Comparison of ENCODE assay signal across 8 cellular contexts in the genomic region with DNA sequence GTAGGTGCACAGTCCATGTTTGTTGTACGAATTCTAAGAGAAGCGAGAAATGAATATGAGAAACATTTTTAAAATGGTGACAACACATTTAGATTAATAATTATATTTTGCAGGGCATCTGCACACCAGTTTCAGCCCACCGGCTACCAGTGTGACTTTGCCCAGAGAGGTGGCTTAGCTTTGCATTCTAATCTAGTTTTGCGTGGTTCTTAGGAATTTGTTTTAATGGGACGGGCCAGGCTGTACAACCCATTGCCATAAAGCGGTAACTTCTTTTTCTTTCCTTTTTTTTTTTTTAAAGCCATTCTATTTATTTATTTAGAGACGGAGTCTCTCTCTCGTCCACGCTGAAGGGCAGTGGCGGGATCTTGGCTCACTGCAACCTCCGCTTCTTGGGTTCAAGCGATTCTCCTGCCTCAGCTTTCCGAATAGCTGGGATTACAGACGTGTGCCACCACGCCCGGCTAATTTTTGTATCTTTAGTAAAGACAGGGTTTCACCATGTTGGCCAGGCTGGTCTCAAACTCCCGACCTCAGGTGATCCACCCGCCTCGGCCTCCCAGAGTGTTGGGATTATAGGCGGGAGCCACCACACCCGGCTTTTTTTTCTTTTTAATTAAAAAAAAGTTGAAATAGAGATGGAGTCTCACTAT. TPM values are rescaled to one million over a fixed set of nuclear protein-coding genes. Genes with fewer than 3 reads are reported as not detected.
DNase-seq lines count a peak whose midpoint lies in the region; ATAC-seq, FAIRE-seq and TF ChIP-seq lines count a peak whose summit lies in the region.

No MANE protein-coding gene starts in this region.

- H3K27ac Mint-ChIP-seq in T-helper 1 cell treated with Interleukin-12 subunit alpha and Interleukin-12 subunit beta and Interleukin-4 antibody, amounts not matched to agents 30 μg/mL and 1 μg/mL, for 36 hours: peak overlapping the region; percentile 96
- H3K27ac Mint-ChIP-seq in astrocyte (ENCODE audit: unreplicated experiment): peak overlapping the region; percentile 77

- peak overlapping the region; percentile 92 for H3K4me3 Mint-ChIP-seq in T-helper 1 cell treated with Interleukin-12 subunit alpha and Interleukin-12 subunit beta and Interleukin-4 antibody, amounts not matched to agents 30 μg/mL and 1 μg/mL, for 36 hours
- peak overlapping the region; percentile 90 for H3K4me3 Mint-ChIP-seq in astrocyte (ENCODE audit: unreplicated experiment)

- H3K27ac ChIP-seq in astrocyte (ENCODE audit: low read depth, low read length) (peak overlapping the region; percentile 95), left lung (peak overlapping the region; percentile 90 to 94), testis (peak overlapping the region; percentile 93 to 96)

- ATAC-seq in left lung (no peak), GM21526 (IDR thresholded peaks at IDR 0.05; ENCODE audit: low FRiP score, unreplicated experiment) (no peak)

- H3K9me3 Mint-ChIP-seq in T-helper 1 cell treated with Interleukin-12 subunit alpha and Interleukin-12 subunit beta and Interleukin-4 antibody, amounts not matched to agents 30 μg/mL and 1 μg/mL, for 36 hours: no peaks in the 10 kb centered on the region
- H3K9me3 Mint-ChIP-seq in astrocyte (ENCODE audit: unreplicated experiment): peaks cover 3% of the 10 kb centered on the region

- peak overlapping the region; percentile 95 for H3K9ac ChIP-seq in astrocyte (ENCODE audit: low read length)

- no peak for TF ChIP-seq POLR2A in testis (IDR thresholded peaks at IDR 0.05)

- intact Hi-C loops in left lung (cut with DNase I) (no loop called here), testis (cut with DNase I; ENCODE audit: low total_unique reads) (no loop called here)

- H3K36me3 Mint-ChIP-seq in T-helper 1 cell treated with Interleukin-12 subunit alpha and Interleukin-12 subunit beta and Interleukin-4 antibody, amounts not matched to agents 30 μg/mL and 1 μg/mL, for 36 hours (ENCODE audit: low read depth): peaks cover 19% of the 10 kb centered on the region
- H3K36me3 Mint-ChIP-seq in astrocyte (ENCODE audit: low read depth, unreplicated experiment): peaks cover 13% of the 10 kb centered on the region

- no peaks in the 10 kb centered on the region for H4K20me1 ChIP-seq in astrocyte (ENCODE audit: insufficient read depth, low read length)

- H3K4me1 ChIP-seq in astrocyte (ENCODE audit: insufficient read depth, low read length) (peaks cover 25% of the 10 kb centered on the region), left lung (peaks cover 11 to 59% of the 10 kb centered on the region in 2 donors), testis (no peaks in the 10 kb centered on the region)

- H3K9me3 ChIP-seq in astrocyte (ENCODE audit: insufficient read depth, low read depth, low read length) (no peaks in the 10 kb centered on the region), left lung (no peaks in the 10 kb centered on the region), testis (no peaks in the 10 kb centered on the region)

- H3K4me2 ChIP-seq in astrocyte (ENCODE audit: low read length): peak overlapping the region; percentile 87

- peaks cover 7% of the 10 kb centered on the region for H3K27me3 Mint-ChIP-seq in T-helper 1 cell treated with Interleukin-12 subunit alpha and Interleukin-12 subunit beta and Interleukin-4 antibody, amounts not matched to agents 30 μg/mL and 1 μg/mL, for 36 hours (ENCODE audit: low read depth)
- H3K27me3 Mint-ChIP-seq in astrocyte (ENCODE audit: low read depth, unreplicated experiment): peaks cover 11% of the 10 kb centered on the region

- H3K27me3 ChIP-seq in astrocyte (ENCODE audit: insufficient read depth, low read length) (no peaks in the 10 kb centered on the region), left lung (no peaks in the 10 kb centered on the region), testis (no peaks in the 10 kb centered on the region)

- no peak for FAIRE-seq in astrocyte (lab: Jason Lieb, UNC)

- H3K4me3 ChIP-seq in astrocyte (ENCODE audit: insufficient read depth, low read depth, low read length): peak overlapping the region; percentile 94
- H3K4me3 ChIP-seq in left lung: peak overlapping the region; percentile 73 to 92
- H3K4me3 ChIP-seq in testis: peak overlapping the region; percentile 93 to 99

- peaks cover 25% of the 10 kb centered on the region for H3K4me1 Mint-ChIP-seq in T-helper 1 cell treated with Interleukin-12 subunit alpha and Interleukin-12 subunit beta and Interleukin-4 antibody, amounts not matched to agents 30 μg/mL and 1 μg/mL, for 36 hours (ENCODE audit: low read depth)
- peaks cover 14% of the 10 kb centered on the region for H3K4me1 Mint-ChIP-seq in astrocyte (ENCODE audit: low read depth, unreplicated experiment)

- DNase-seq in T-helper 1 cell (no peak), astrocyte (ENCODE audit: low read depth) (no peak), left lung (no peak), testis (no peak), superior temporal gyrus (ENCODE audit: extremely low spot score) (no peak), NCI-H1105 (lab: John Stamatoyannopoulos, UW) (no peak)

- peak overlapping the region; percentile 72 for H2AFZ ChIP-seq in astrocyte (ENCODE audit: low read depth, low read length)

- TF ChIP-seq CTCF in astrocyte (IDR thresholded peaks at IDR 0.05; ENCODE audit: insufficient read depth, low read depth, low read length) (no peak), left lung (IDR thresholded peaks at IDR 0.05) (no peak), testis (IDR thresholded peaks at IDR 0.05) (no peak)

- H3K36me3 ChIP-seq in astrocyte (ENCODE audit: insufficient read depth, low read length): peaks cover 7% of the 10 kb centered on the region
- peaks cover 0 to 18% of the 10 kb centered on the region in 2 donors for H3K36me3 ChIP-seq in left lung
- H3K36me3 ChIP-seq in testis (ENCODE audit: low read depth, missing control alignments): no peaks in the 10 kb centered on the region

- peaks cover 50% of the 10 kb centered on the region for H3K79me2 ChIP-seq in astrocyte (ENCODE audit: insufficient read depth, low read length)

- WGBS in testis, 2 donors: 46 to 56% methylated on average over 21 of the region's 21 CpGs

RNA-seq across cellular contexts. Expression of a gene that starts 0.8 kb away (rescaled TPM):
- total RNA-seq in astrocyte (39.4 and 41.2 TPM in 2 replicates), left lung (10 to 100 TPM; 30.6 to 34.6 TPM), testis (10 to 100 TPM; 42.4 to 68.4 TPM)
- 92.4 TPM for polyA plus RNA-seq in testis (ENCODE audit: insufficient read depth, low read depth, low replicate concordance)

RNA-seq across cellular contexts. Expression of a gene that starts 28.7 kb away (rescaled TPM):
- total RNA-seq in astrocyte (not detected in 2 replicates), left lung (not detected), testis (not detected)
- not detected for polyA plus RNA-seq in testis (ENCODE audit: insufficient read depth, low read depth, low replicate concordance)

RNA-seq across cellular contexts. Expression of a gene that starts 55.7 kb away (rescaled TPM):
- total RNA-seq in astrocyte (33.4 and 33.7 TPM in 2 replicates), left lung (10 to 100 TPM; 37.4 to 53.5 TPM), testis (100 to 1,000 TPM; 143 to 179 TPM)
- polyA plus RNA-seq in testis (ENCODE audit: insufficient read depth, low read depth, low replicate concordance): 90.3 TPM
